ENCODE assay signal across 11 cellular contexts in the genomic region with DNA sequence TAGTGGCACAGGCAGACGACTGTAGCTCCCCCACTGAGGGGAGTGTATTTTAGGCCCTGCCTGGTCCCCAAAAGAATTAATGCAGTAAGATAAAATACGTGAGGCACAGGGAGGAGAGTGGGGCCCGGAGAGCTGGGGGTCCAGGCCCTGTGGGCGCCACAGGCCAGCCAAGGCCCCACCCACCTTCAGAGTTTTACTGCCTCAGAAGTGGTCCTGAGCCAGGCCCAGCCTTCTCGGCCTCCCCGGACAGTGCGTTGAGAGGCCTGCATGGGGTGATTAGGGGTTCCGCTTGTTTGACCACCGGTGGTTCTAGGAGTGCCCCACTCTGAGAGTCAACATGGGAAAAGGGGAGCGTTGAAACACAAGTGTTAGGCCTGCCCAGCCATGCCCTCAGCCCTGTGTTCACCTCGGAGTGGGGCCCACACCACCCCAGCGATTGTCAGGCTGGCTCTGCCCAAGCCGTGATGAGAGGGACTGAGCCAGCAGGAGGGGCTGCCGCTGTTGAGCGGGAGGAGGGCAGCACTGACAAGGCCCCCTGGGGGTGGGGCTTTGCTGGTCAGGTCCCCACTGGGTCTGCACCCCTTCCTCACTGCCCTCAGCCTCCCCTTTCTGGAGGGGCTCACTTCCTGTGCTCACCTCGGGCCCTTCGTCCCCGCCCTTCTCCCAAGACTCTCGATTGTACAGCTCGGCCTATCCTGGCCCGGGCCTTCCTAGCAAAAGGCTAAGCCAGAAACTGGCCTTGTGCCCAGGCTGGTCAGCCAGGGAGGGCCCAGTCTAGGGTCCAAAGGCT. TPM values are rescaled to one million over a fixed set of nuclear protein-coding genes. Genes with fewer than 3 reads are reported as not detected.
A peak's percentile ranks its signal among the peaks of the same experiment; 100 is the strongest.
DNase-seq lines count a peak whose midpoint lies in the region; ATAC-seq and TF ChIP-seq lines count a peak whose summit lies in the region.
"Had no signal": no experiment of that assay in that cellular context is flagged by ENCODE, and none has a peak within 500 bp of the region (broad histone marks: within the 10 kb centered on the region; RNA-seq: fewer than 3 reads in every experiment).

No MANE protein-coding gene starts in this region.

- no peaks in the 10 kb centered on the region for H3K36me3 Mint-ChIP-seq in T-cell

- intact Hi-C loops in transverse colon (cut with DNase I; ENCODE audit: low total_unique reads): loop anchor here (2.0 kb wide), 1 partner anchor 29 kb away; no protein-coding TSS in a partner anchor

- H3K27ac Mint-ChIP-seq in T-cell: no peak overlapping the region
- H3K27ac Mint-ChIP-seq: stimulated activated naive B cell treated with anti-CD40 and anti-IgM and Interleukin-4, amounts not matched to agents 10 μg/mL and 1 μg/mL and 100 μg/mL, for 72 hours had no signal

- H3K27me3 Mint-ChIP-seq in T-cell: peaks cover 0 to 7% of the 10 kb centered on the region in 2 donors

- CTCF ChIA-PET in T-cell (lab: Charles Lee): interaction anchor here in 1 of 2 donors (1.2 to 1.7 kb wide), 2 partner anchors 25 to 41 kb away, joined by 4 to 5 read pairs; no protein-coding TSS in a partner anchor

- H3K4me1 Mint-ChIP-seq in T-cell: peaks cover 10 to 17% (median 10%) of the 10 kb centered on the region in 3 donors

- TF ChIP-seq EP300 in transverse colon (IDR thresholded peaks at IDR 0.05; ENCODE audit: low read depth): no peak

- DNase-seq in RWPE2 (ENCODE audit: low spot score) (peak; percentile 70), epithelial cell of prostate (ENCODE audit: low read depth, low spot score) (no peak), midbrain (lab: John Stamatoyannopoulos, UW) (peak; percentile 34), transverse colon (peak; percentile 64), T-cell (no peak), cerebellum (ENCODE audit: low spot score) (no peak)
- DNase-seq: HCEC 1CT; NCI-H2029 treated with DMSO at 0.1 percent for 48 hours; stimulated activated naive B cell treated with anti-CD40 and anti-IgM and Interleukin-4, amounts not matched to agents 10 μg/mL and 1 μg/mL and 100 μg/mL, for 72 hours had no signal

- H3K27me3 ChIP-seq in RWPE2 (ENCODE audit: insufficient read depth, poor library complexity, severe bottlenecking) (peaks cover 10% of the 10 kb centered on the region), transverse colon (peaks cover 7% of the 10 kb centered on the region)

- H3K36me3 ChIP-seq in RWPE2 (ENCODE audit: low read depth) (peaks cover 5% of the 10 kb centered on the region; the same call in 1 of the 2 replicates), transverse colon (peaks cover 0 to 4% (median 0%) of the 10 kb centered on the region in 4 donors)
- H3K36me3 ChIP-seq: Peyer's patch had no signal

- in situ Hi-C loops in transverse colon (cut with MboI; ENCODE audit: low pct_ligation_motif_present in 1 of 4, low pct_unique_long_range_greater_than_20kb in 1 of 4, low sequenced_read_pairs in 3 of 4): no loop called here

- H3K9me3 ChIP-seq in RWPE2 (ENCODE audit: severe bottlenecking) (no peaks in the 10 kb centered on the region), transverse colon (no peaks in the 10 kb centered on the region)
- H3K9me3 ChIP-seq: Peyer's patch had no signal

- H3K27ac ChIP-seq in RWPE2 (ENCODE audit: poor library complexity, severe bottlenecking) (peak overlapping the region; percentile 54), epithelial cell of prostate (peak overlapping the region; percentile 16), transverse colon (peak overlapping the region; percentile 89 to 95 (median 92))

- ATAC-seq in RWPE2 (ENCODE audit: low read depth) (no peak), T-cell (replicated peaks in 1 of 4) (no peak), GM19035 (IDR thresholded peaks at IDR 0.05; ENCODE audit: unreplicated experiment) (no peak)

- H3K4me3 ChIP-seq in RWPE2 (ENCODE audit: severe bottlenecking) (no peak overlapping the region), transverse colon (no peak overlapping the region)
- H3K4me3 ChIP-seq: Peyer's patch had no signal

- peak; percentile 15 for TF ChIP-seq POLR2A in transverse colon (IDR thresholded peaks at IDR 0.05)

- H3K9me3 Mint-ChIP-seq in T-cell: no peaks in the 10 kb centered on the region
- H3K9me3 Mint-ChIP-seq: stimulated activated naive B cell treated with anti-CD40 and anti-IgM and Interleukin-4, amounts not matched to agents 10 μg/mL and 1 μg/mL and 100 μg/mL, for 72 hours had no signal

- POLR2A ChIA-PET in T-cell (lab: Charles Lee): no interaction called here

- TF ChIP-seq CTCF in RWPE2 (IDR thresholded peaks at IDR 0.05; ENCODE audit: poor library complexity, severe bottlenecking): no peak
- no peak for TF ChIP-seq CTCF in transverse colon (IDR thresholded peaks at IDR 0.05)

- WGBS in transverse colon (ENCODE audit: low coverage in 1 of 2), 2 donors: 44 to 50% methylated on average over 4 to 21 of the region's 21 CpGs

- H3K4me3 Mint-ChIP-seq in T-cell: no peak overlapping the region
- H3K4me3 Mint-ChIP-seq: stimulated activated naive B cell treated with anti-CD40 and anti-IgM and Interleukin-4, amounts not matched to agents 10 μg/mL and 1 μg/mL and 100 μg/mL, for 72 hours had no signal

- H3K4me1 ChIP-seq in RWPE2 (ENCODE audit: insufficient read depth, poor library complexity, severe bottlenecking) (peaks cover 25% of the 10 kb centered on the region), transverse colon (peaks cover 31 to 55% (median 39%) of the 10 kb centered on the region in 4 donors)

RNA-seq across cellular contexts. Expression of a gene that starts 4.8 kb away (rescaled TPM):
- total RNA-seq in transverse colon (1,000 to 10,000 TPM in 3 of 4 donors, 100 to 1,000 TPM in 1; 504 to 5,877 (median 3,263) TPM), T-cell (1 to 10 TPM; 4.7 to 7.6 (median 6.6) TPM), cerebellum (155 TPM)

RNA-seq across cellular contexts. Expression of a gene that starts 11.2 kb away (rescaled TPM):
- total RNA-seq in transverse colon (10 to 100 TPM; 12.2 to 38.2 (median 14.1) TPM), T-cell (10 to 100 TPM; 10.0 to 20.3 (median 17.6) TPM), cerebellum (5.1 TPM)

RNA-seq across cellular contexts. Expression of a gene that starts 44.6 kb away (rescaled TPM):
- total RNA-seq in transverse colon: 10 to 100 TPM; 10.8 to 26.3 (median 23.9) TPM
- total RNA-seq in T-cell: 10 to 100 TPM; 28.2 to 36.3 (median 31.1) TPM
- 27.2 TPM for total RNA-seq in cerebellum

RNA-seq across cellular contexts. Expression of a gene that starts 44.9 kb away (rescaled TPM):
- total RNA-seq in transverse colon: 10 to 100 TPM in 2 of 4 donors, 1 to 10 TPM in 1, not detected in 1; 1.5 to 17.1 (median 15.2) TPM
- 10 to 100 TPM; 17.7 to 27.5 (median 22.3) TPM for total RNA-seq in T-cell
- total RNA-seq in cerebellum: 23.4 TPM

Comparison
In these comparisons a context has a peak if more than half of its experiments do, and no peak if none do; other contexts are left out.
1. DNase-seq: peak in RWPE2 (single experiment), midbrain (single experiment) and transverse colon (single experiment); none in epithelial cell of prostate (single experiment), T-cell (0 of 34) and cerebellum (single experiment).
2. H3K27ac ChIP-seq: peak in every context shown above with its lines; median percentile 92 in transverse colon; 54 in RWPE2; 16 in epithelial cell of prostate.
3. RNA of a gene that starts 4.8 kb away (total RNA-seq): 504 to 5,877 TPM in transverse colon and 155 TPM in cerebellum (single experiment); 4.7 to 7.6 TPM in T-cell; every median in the first group is over 10 times any median in the second.